In genomic region chr4:56261027-56261426, GRCh38 we compare ENCODE assay signal across 10 cellular contexts.
A peak's percentile ranks its signal among the peaks of the same experiment; 100 is the strongest.
DNase-seq lines count a peak whose midpoint lies in the region; ATAC-seq and TF ChIP-seq lines count a peak whose summit lies in the region.
"Had no signal": no experiment of that assay in that cellular context is flagged by ENCODE, and none has a peak within 500 bp of the region (broad histone marks: within the 10 kb centered on the region; RNA-seq: fewer than 3 reads in every experiment).

No MANE protein-coding gene starts in this region.

- dilution Hi-C loops in mammary epithelial cell (cut with HindIII; ENCODE audit: low sequenced_read_pairs) = no loop called here

- H4K20me1 ChIP-seq in mammary epithelial cell (ENCODE audit: insufficient read depth, low read length) = no peaks in the 10 kb centered on the region

- no peaks in the 10 kb centered on the region for H3K4me1 ChIP-seq in mammary epithelial cell (ENCODE audit: insufficient read depth, low read length)
- H3K4me1 ChIP-seq: tibial artery had no signal

- peak; percentile 82 for ATAC-seq in GM18867 (IDR thresholded peaks at IDR 0.05; ENCODE audit: unreplicated experiment)
- peak; percentile 62 for ATAC-seq in HG03521 (IDR thresholded peaks at IDR 0.05; ENCODE audit: unreplicated experiment)

- CTCF ChIA-PET in mammary epithelial cell (lab: Charles Lee; ENCODE audit: low non-redundant PET) = no interaction called here

- DNase-seq in activated naive CD4-positive, alpha-beta T cell treated with Interleukin-2 at 50 U/mL for 16 hours = peak; percentile 61
- peak; percentile 32 to 58 for DNase-seq in stimulated activated CD4-positive, alpha-beta T cell treated with anti-CD3 and anti-CD28 coated beads, Interleukin-4, amount 100 ng/mL, for 48 hours (ENCODE audit: low read depth in 2 of 2)
- DNase-seq in DMS53 (lab: John Stamatoyannopoulos, UW) (no peak), mammary epithelial cell (no peak), AG20443 (ENCODE audit: low spot score) (no peak), GM13977 (ENCODE audit: low spot score) (no peak)
- DNase-seq: NCI-H1417, tibial artery had no signal

- TF ChIP-seq CTCF in mammary epithelial cell (conservative IDR thresholded peaks at IDR 0.05 in 1 of 2, IDR thresholded peaks at IDR 0.05 in 1 of 2; ENCODE audit: extremely low read depth in 1 of 2, insufficient read depth in 1 of 2, low read depth in 1 of 2, low read length in 2 of 2) = no peak
- no peak for TF ChIP-seq CTCF in GM13977 (IDR thresholded peaks at IDR 0.05; ENCODE audit: extremely low read depth, insufficient read depth, missing control alignments)

- H3K4me3 ChIP-seq in mammary epithelial cell (replicated peaks in 1 of 3; ENCODE audit: insufficient read depth in 1 of 3, low read depth in 2 of 3, low read length in 3 of 3) = no peak overlapping the region
- H3K4me3 ChIP-seq: tibial artery had no signal

- H3K79me2 ChIP-seq in mammary epithelial cell (ENCODE audit: insufficient read depth, low read length) = no peaks in the 10 kb centered on the region

- no peak overlapping the region for H2AFZ ChIP-seq in mammary epithelial cell (ENCODE audit: low read depth, low read length)

- H3K9ac ChIP-seq in mammary epithelial cell (ENCODE audit: insufficient read depth, low read length) = no peak overlapping the region

- WGBS in mammary epithelial cell (ENCODE audit: low coverage, missing lambda C conversion rate) = 71% methylated on average over 6 of the region's 6 CpGs

- no peak overlapping the region for H3K4me2 ChIP-seq in mammary epithelial cell (ENCODE audit: insufficient read depth, low read depth, low read length)

- no peaks in the 10 kb centered on the region for H3K9me3 ChIP-seq in mammary epithelial cell (replicated peaks; ENCODE audit: insufficient read depth, low read length)
- H3K9me3 ChIP-seq: tibial artery had no signal

- BruUV-seq in mammary epithelial cell (replicated peaks; lab: Mats Ljungman, UMichigan) = no TSS peak

- no peak overlapping the region for H3K27ac ChIP-seq in mammary epithelial cell (ENCODE audit: insufficient read depth, low read depth, low read length)
- H3K27ac ChIP-seq: tibial artery had no signal

- no peaks in the 10 kb centered on the region for H3K36me3 ChIP-seq in mammary epithelial cell (ENCODE audit: insufficient read depth, low read length)
- H3K36me3 ChIP-seq: tibial artery had no signal

- no peaks in the 10 kb centered on the region for H3K27me3 ChIP-seq in mammary epithelial cell (ENCODE audit: insufficient read depth, low read length)
- H3K27me3 ChIP-seq: tibial artery had no signal

- in situ Hi-C loops in mammary epithelial cell (cut with MboI; ENCODE audit: low sequenced_read_pairs in 2 of 2) = no loop called here
- in situ Hi-C loops in GM13977 (cut with MboI; ENCODE audit: low pct_unique_long_range_greater_than_20kb, low sequenced_read_pairs, unreplicated experiment) = no loop called here

- intact Hi-C loops in mammary epithelial cell (cut with micrococcal nuclease) = no loop called here

Comparison
In these comparisons a context has a peak if more than half of its experiments do, and no peak if none do; other contexts are left out.
1. DNase-seq: peak in activated naive CD4-positive, alpha-beta T cell treated with Interleukin-2 at 50 U/mL for 16 hours (single experiment) and stimulated activated CD4-positive, alpha-beta T cell treated with anti-CD3 and anti-CD28 coated beads, Interleukin-4, amount 100 ng/mL, for 48 hours (2 of 2); none in DMS53 (single experiment), mammary epithelial cell (single experiment), AG20443 (single experiment) and GM13977 (single experiment).